ENCODE assay signal across 1 cellular context in genomic region chr11:64642876-64643257, GRCh38.
TF ChIP-seq lines count a peak whose summit lies in the region.

No MANE protein-coding gene starts in this region.

TF ChIP-seq in H1, 55 proteins besides CTCF, POLR2A, EP300 and RAD21:
- no peak for TF ChIP-seq CHD7 (IDR thresholded peaks at IDR 0.05; ENCODE audit: insufficient replicate concordance, low read length)
- TF ChIP-seq SIRT6 (IDR thresholded peaks at IDR 0.05; ENCODE audit: low read length) = no peak
- TF ChIP-seq YY1 (IDR thresholded peaks at IDR 0.05; ENCODE audit: low read depth, low read length) = no peak
- TF ChIP-seq, protein P1, sequence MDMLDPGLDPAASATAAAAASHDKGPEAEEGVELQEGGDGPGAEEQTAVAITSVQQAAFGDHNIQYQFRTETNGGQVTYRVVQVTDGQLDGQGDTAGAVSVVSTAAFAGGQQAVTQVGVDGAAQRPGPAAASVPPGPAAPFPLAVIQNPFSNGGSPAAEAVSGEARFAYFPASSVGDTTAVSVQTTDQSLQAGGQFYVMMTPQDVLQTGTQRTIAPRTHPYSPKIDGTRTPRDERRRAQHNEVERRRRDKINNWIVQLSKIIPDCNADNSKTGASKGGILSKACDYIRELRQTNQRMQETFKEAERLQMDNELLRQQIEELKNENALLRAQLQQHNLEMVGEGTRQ (IDR thresholded peaks at IDR 0.05; ENCODE audit: low read length) = no peak
- TF ChIP-seq GTF2F1 (IDR thresholded peaks at IDR 0.05; ENCODE audit: borderline replicate concordance, low read depth, low read length) = no peak
- TF ChIP-seq PHF8 (conservative IDR thresholded peaks at IDR 0.05; ENCODE audit: low read depth, low read length) = no peak
- TF ChIP-seq MAFK (IDR thresholded peaks at IDR 0.05; ENCODE audit: low read depth, low read length) = no peak
- no peak for TF ChIP-seq RBBP5 (IDR thresholded peaks at IDR 0.05; ENCODE audit: borderline replicate concordance, low read depth, low read length)
- TF ChIP-seq RNF2 (IDR thresholded peaks at IDR 0.05; ENCODE audit: borderline replicate concordance, low read depth, low read length, missing control alignments, poor library complexity, severe bottlenecking) = no peak
- TF ChIP-seq BCL11A (IDR thresholded peaks at IDR 0.05; ENCODE audit: low read depth in 2 of 2, low read length in 2 of 2) = no peak
- TF ChIP-seq RFX5 (IDR thresholded peaks at IDR 0.05; ENCODE audit: borderline replicate concordance, low read depth, low read length) = no peak
- TF ChIP-seq FOSL1 (IDR thresholded peaks at IDR 0.05; ENCODE audit: insufficient read depth, low read depth, low read length) = no peak
- no peak for TF ChIP-seq E2F6 (IDR thresholded peaks at IDR 0.05)
TF ChIP-seq in H1: peak in this region for 0.
